ENCODE assay signal across 1 cellular context in genomic region chr15:67100124-67100791, GRCh38.
TF ChIP-seq lines count a peak whose summit lies in the region.

No MANE protein-coding gene starts in this region.

TF ChIP-seq in IMR-90, 13 proteins besides CTCF, POLR2A, EP300 and RAD21:
- no peak for TF ChIP-seq USF2 (IDR thresholded peaks at IDR 0.05; ENCODE audit: low read depth, low read length)
- TF ChIP-seq ELK1 (IDR thresholded peaks at IDR 0.05; ENCODE audit: borderline replicate concordance, low read depth, low read length): no peak
- no peak for TF ChIP-seq FOS (IDR thresholded peaks at IDR 0.05; ENCODE audit: low read depth, low read length)
- TF ChIP-seq CEBPB (IDR thresholded peaks at IDR 0.05; ENCODE audit: low read depth, low read length): no peak
- no peak for TF ChIP-seq MXI1 (IDR thresholded peaks at IDR 0.05; ENCODE audit: borderline replicate concordance, low read depth, low read length)
- TF ChIP-seq CHD1 (IDR thresholded peaks at IDR 0.05; ENCODE audit: low read depth, low read length): no peak
- no peak for TF ChIP-seq RCOR1 (IDR thresholded peaks at IDR 0.05; ENCODE audit: insufficient replicate concordance, low read length)
- no peak for TF ChIP-seq SMC3 (IDR thresholded peaks at IDR 0.05; ENCODE audit: low read depth, low read length)
